In the genomic region with DNA sequence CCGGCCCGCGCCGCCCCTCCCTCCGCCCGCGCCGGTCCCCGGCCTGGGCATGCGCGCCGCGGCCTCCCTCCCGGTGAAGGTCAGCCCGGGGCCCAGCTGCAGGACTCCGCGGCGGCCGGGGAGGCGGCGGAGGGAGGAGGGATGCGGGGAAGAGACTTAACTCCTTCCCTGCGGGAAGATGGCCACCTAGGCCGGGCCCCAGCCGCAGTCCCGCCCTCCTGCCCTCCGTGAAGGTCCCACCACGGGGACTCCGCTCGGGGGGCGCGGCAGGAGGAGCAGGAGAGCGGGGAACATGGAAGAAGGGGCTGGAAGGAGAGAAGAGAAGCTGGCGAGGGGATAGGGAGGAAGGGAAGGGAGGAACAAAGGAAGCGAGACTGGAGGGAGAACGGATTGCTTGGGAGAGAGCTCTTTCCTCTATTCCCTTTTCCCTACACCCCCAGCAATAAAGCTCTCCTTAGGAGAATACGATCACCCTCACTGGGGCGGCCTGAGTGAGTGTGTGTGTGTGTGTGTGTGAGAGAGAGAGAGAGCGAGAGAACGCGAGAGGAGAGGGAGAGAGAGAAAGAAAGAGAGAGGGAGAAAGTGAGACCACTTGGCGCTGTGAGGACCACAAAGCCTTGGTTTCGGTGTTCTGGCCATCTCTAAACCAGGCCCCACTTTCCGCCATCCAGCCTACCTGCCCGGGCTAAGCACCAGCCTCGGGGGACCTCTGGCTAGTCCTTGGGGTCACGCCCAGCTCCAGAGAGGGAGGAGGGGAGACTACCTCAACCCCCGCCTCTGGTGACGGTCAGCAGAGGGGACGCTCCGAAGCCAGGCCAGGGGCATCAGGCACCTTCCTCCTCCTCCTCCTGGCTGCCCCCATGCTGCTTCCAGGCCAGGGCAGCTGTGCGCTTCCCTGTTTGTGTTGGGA, we compare ENCODE assay signal across 8 cellular contexts. TPM values are rescaled to one million over a fixed set of nuclear protein-coding genes. Genes with fewer than 3 reads are reported as not detected.
DNase-seq lines count a peak whose midpoint lies in the region; ATAC-seq and TF ChIP-seq lines count a peak whose summit lies in the region.

No MANE protein-coding gene starts in this region.

- no peaks in the 10 kb centered on the region for H3K79me1 ChIP-seq in mesendoderm (ENCODE audit: low read length)

- H3K56ac ChIP-seq in mesendoderm (ENCODE audit: low read length): peak overlapping the region; percentile 87

- H3K27me3 Mint-ChIP-seq in endothelial cell (ENCODE audit: unreplicated experiment): peaks cover 47% of the 10 kb centered on the region

- peaks cover 10% of the 10 kb centered on the region for H3K36me3 Mint-ChIP-seq in endothelial cell (ENCODE audit: low read depth, unreplicated experiment)
- peaks cover 0 to 8% of the 10 kb centered on the region in 2 donors for H3K36me3 Mint-ChIP-seq in activated naive CD4-positive, alpha-beta T cell treated with anti-CD3 and anti-CD28 coated beads, Interleukin-2, amount 50 U/mL, for 72 hours

- H3K23ac ChIP-seq in mesendoderm (ENCODE audit: low read length): peak overlapping the region; percentile 59

- H3K27ac ChIP-seq in mesendoderm (ENCODE audit: low read depth, low read length) (peak overlapping the region; percentile 37), thymus (ENCODE audit: low read depth) (no peak overlapping the region)

- DNase-seq in DMS 273 (lab: John Stamatoyannopoulos, UW; ENCODE audit: unreplicated experiment) (peak; percentile 88), DMS 273 treated with DMSO at 0.1 percent for 48 hours (lab: John Stamatoyannopoulos, UW) (no peak), endothelial cell (ENCODE audit: low spot score) (peak; percentile 57), mesendoderm (peak; percentile 72), GM10266 (ENCODE audit: extremely low spot score) (no peak)
- DNase-seq in activated naive CD4-positive, alpha-beta T cell treated with anti-CD3 and anti-CD28 coated beads, Interleukin-2, amount 50 U/mL, for 72 hours (ENCODE audit: low spot score in 2 of 2): no peak

- H2BK5ac ChIP-seq in mesendoderm (ENCODE audit: low read length): peak overlapping the region; percentile 24

- ATAC-seq in activated naive CD4-positive, alpha-beta T cell treated with anti-CD3 and anti-CD28 coated beads, Interleukin-2, amount 50 U/mL, for 72 hours: no peak

- no peaks in the 10 kb centered on the region for H3K79me2 ChIP-seq in mesendoderm (ENCODE audit: control insufficient read depth, insufficient read depth, low read length)

- peak overlapping the region; percentile 28 for H4K8ac ChIP-seq in mesendoderm (ENCODE audit: low read depth, low read length)

- no peaks in the 10 kb centered on the region for H3K9me3 ChIP-seq in thymus (ENCODE audit: control insufficient read depth)

- H2AK5ac ChIP-seq in mesendoderm (ENCODE audit: low read length): no peak overlapping the region

- peaks cover 30% of the 10 kb centered on the region for H3K4me1 Mint-ChIP-seq in endothelial cell (ENCODE audit: unreplicated experiment)

- peak overlapping the region; percentile 92 for H3K4me3 Mint-ChIP-seq in endothelial cell (ENCODE audit: unreplicated experiment)

- TF ChIP-seq CTCF in endothelial cell (IDR thresholded peaks at IDR 0.05; ENCODE audit: unreplicated experiment) (no peak), GM10266 (IDR thresholded peaks at IDR 0.05; ENCODE audit: control insufficient read depth, insufficient read depth, low read depth, missing control alignments) (no peak)

- peak overlapping the region; percentile 92 for H3K18ac ChIP-seq in mesendoderm (ENCODE audit: low read length)

- peak overlapping the region; percentile 94 for H2BK120ac ChIP-seq in mesendoderm (ENCODE audit: low read depth, low read length)

- H3K36me3 ChIP-seq in mesendoderm (ENCODE audit: control insufficient read depth, insufficient read depth, low read length): no peaks in the 10 kb centered on the region
- no peaks in the 10 kb centered on the region for H3K36me3 ChIP-seq in thymus (ENCODE audit: control insufficient read depth, insufficient read depth)

- peak overlapping the region; percentile 62 for H3K9ac ChIP-seq in mesendoderm (ENCODE audit: low read length)

- peaks cover 24% of the 10 kb centered on the region for H3K4me1 ChIP-seq in mesendoderm (ENCODE audit: control insufficient read depth, low read depth, low read length)
- H3K4me1 ChIP-seq in thymus (ENCODE audit: control insufficient read depth, insufficient read depth, low read length): peaks cover 8% of the 10 kb centered on the region

- no CpG with 5 or more reads among the region's 52 CpGs for WGBS in mesendoderm (ENCODE audit: extremely low coverage, insufficient coverage, low lambda C conversion rate)
- WGBS in thymus: 18% methylated on average over 52 of the region's 52 CpGs

- H2BK15ac ChIP-seq in mesendoderm (replicated peaks; ENCODE audit: low read depth): no peak overlapping the region

- H3K4ac ChIP-seq in mesendoderm (ENCODE audit: low read depth, low read length): peak overlapping the region; percentile 56

- peak overlapping the region; percentile 72 for H3K4me2 ChIP-seq in mesendoderm (ENCODE audit: low read length)

- H3K27ac Mint-ChIP-seq in endothelial cell (ENCODE audit: unreplicated experiment): peak overlapping the region; percentile 1
- H3K27ac Mint-ChIP-seq in activated naive CD4-positive, alpha-beta T cell treated with anti-CD3 and anti-CD28 coated beads, Interleukin-2, amount 50 U/mL, for 72 hours: no peak overlapping the region

- no peak overlapping the region for H4K5ac ChIP-seq in mesendoderm (ENCODE audit: low read length)

- H3K9me3 Mint-ChIP-seq in endothelial cell (ENCODE audit: unreplicated experiment): no peaks in the 10 kb centered on the region
- no peaks in the 10 kb centered on the region for H3K9me3 Mint-ChIP-seq in activated naive CD4-positive, alpha-beta T cell treated with anti-CD3 and anti-CD28 coated beads, Interleukin-2, amount 50 U/mL, for 72 hours

- no peaks in the 10 kb centered on the region for H3K27me3 ChIP-seq in mesendoderm (ENCODE audit: insufficient read depth, low read length, poor library complexity)
- H3K27me3 ChIP-seq in thymus (ENCODE audit: control insufficient read depth, insufficient read depth): peaks cover 59% of the 10 kb centered on the region

- H3K4me3 ChIP-seq in mesendoderm (ENCODE audit: low read length) (peak overlapping the region; percentile 51), thymus (ENCODE audit: low read length) (peak overlapping the region; percentile 47)

TF ChIP-seq in PFSK-1, 5 proteins besides CTCF, POLR2A, EP300 and RAD21:
- peak; percentile 26; the same call in 1 of the 2 replicates for TF ChIP-seq POLR2AphosphoS5 (IDR thresholded peaks at IDR 0.05; ENCODE audit: low read depth, low read length)
- TF ChIP-seq FOXP2 (optimal IDR thresholded peaks at IDR 0.05; ENCODE audit: borderline replicate concordance, extremely low read depth, extremely low read length, insufficient read depth): no peak

RNA-seq across cellular contexts. Expression of gene SMARCD3, which starts 3.7 kb away (rescaled TPM):
- polyA plus RNA-seq in PFSK-1 (2012; ENCODE audit: insufficient read length, low read depth): 41.0 TPM
- 5.4 TPM for total RNA-seq in endothelial cell (ENCODE audit: unreplicated experiment)
- 7.4 TPM for polyA plus RNA-seq in mesendoderm (2013, experiment 1 of 2)
- 5.9 TPM for polyA plus RNA-seq in mesendoderm (2013, experiment 2 of 2)
- polyA plus RNA-seq in thymus: 9.6 TPM
- total RNA-seq in activated naive CD4-positive, alpha-beta T cell treated with anti-CD3 and anti-CD28 coated beads, Interleukin-2, amount 50 U/mL, for 72 hours: 1 to 10 TPM; 2.4 to 10.0 TPM

RNA-seq across cellular contexts. Expression of gene CHPF2, which starts 19.9 kb away (rescaled TPM):
- polyA plus RNA-seq in PFSK-1 (2012; ENCODE audit: insufficient read length, low read depth): 27.3 TPM
- total RNA-seq in endothelial cell (ENCODE audit: unreplicated experiment): 55.4 TPM
- 7.4 TPM for polyA plus RNA-seq in mesendoderm (2013, experiment 1 of 2)
- polyA plus RNA-seq in mesendoderm (2013, experiment 2 of 2): 7.9 TPM
- 35.2 TPM for polyA plus RNA-seq in thymus
- total RNA-seq in activated naive CD4-positive, alpha-beta T cell treated with anti-CD3 and anti-CD28 coated beads, Interleukin-2, amount 50 U/mL, for 72 hours: 10 to 100 TPM; 26.7 to 29.3 TPM

RNA-seq across cellular contexts. Expression of gene ABCF2, which starts 25.2 kb away (rescaled TPM):
- 71.1 TPM for polyA plus RNA-seq in PFSK-1 (2012; ENCODE audit: insufficient read length, low read depth)
- total RNA-seq in endothelial cell (ENCODE audit: unreplicated experiment): 39.6 TPM
- 36.4 TPM for polyA plus RNA-seq in mesendoderm (2013, experiment 1 of 2)
- 36.2 TPM for polyA plus RNA-seq in mesendoderm (2013, experiment 2 of 2)
- 18.9 TPM for polyA plus RNA-seq in thymus
- 10 to 100 TPM; 23.5 to 33.6 TPM for total RNA-seq in activated naive CD4-positive, alpha-beta T cell treated with anti-CD3 and anti-CD28 coated beads, Interleukin-2, amount 50 U/mL, for 72 hours

RNA-seq across cellular contexts. Expression of gene H2BK1, which starts 41.9 kb away (rescaled TPM):
- polyA plus RNA-seq in PFSK-1 (2012; ENCODE audit: insufficient read length, low read depth): not detected
- total RNA-seq in endothelial cell (ENCODE audit: unreplicated experiment): not detected
- polyA plus RNA-seq in mesendoderm (2013, experiment 1 of 2): not detected
- not detected for polyA plus RNA-seq in mesendoderm (2013, experiment 2 of 2)
- 0.25 TPM for polyA plus RNA-seq in thymus
- 1 to 10 TPM in 1 of 2 donors, not detected in 1; 1.2 TPM for total RNA-seq in activated naive CD4-positive, alpha-beta T cell treated with anti-CD3 and anti-CD28 coated beads, Interleukin-2, amount 50 U/mL, for 72 hours

Comparison
In these comparisons a context has a peak if more than half of its experiments do, and no peak if none do; other contexts are left out.
1. DNase-seq: peak in DMS 273 (single experiment), endothelial cell (single experiment) and mesendoderm (single experiment); none in DMS 273 treated with DMSO at 0.1 percent for 48 hours (single experiment), GM10266 (single experiment) and activated naive CD4-positive, alpha-beta T cell treated with anti-CD3 and anti-CD28 coated beads, Interleukin-2, amount 50 U/mL, for 72 hours (0 of 2).